11 cellular contexts compared by ENCODE assay signal in genomic region chr18:22171263-22171838, GRCh38. TPM values are rescaled to one million over a fixed set of nuclear protein-coding genes. Genes with fewer than 3 reads are reported as not detected.
DNase-seq lines count a peak whose midpoint lies in the region; ATAC-seq, FAIRE-seq and TF ChIP-seq lines count a peak whose summit lies in the region.
"Had no signal": no experiment of that assay in that cellular context is flagged by ENCODE, and none has a peak within 500 bp of the region (broad histone marks: within the 10 kb centered on the region; RNA-seq: fewer than 3 reads in every experiment).

No MANE protein-coding gene starts in this region.

- no peak overlapping the region for H3K27ac ChIP-seq in H1 (ENCODE audit: low read depth, low read length)
- peak overlapping the region; percentile 91 to 96 (median 94) for H3K27ac ChIP-seq in transverse colon

- no peak overlapping the region for H2AK5ac ChIP-seq in H1 (ENCODE audit: low read depth, low read length)

- H3K4me1 ChIP-seq in H1 (replicated peaks in 1 of 4; ENCODE audit: control insufficient read depth in 3 of 4, insufficient read depth in 4 of 4, low read length in 3 of 4) (peaks cover 0 to 29% (median 11%) of the 10 kb centered on the region in 4 experiments; a peak in 5 of 7 replicates), mucosa of descending colon (ENCODE audit: low read depth) (peaks cover 13% of the 10 kb centered on the region), transverse colon (peaks cover 3 to 46% (median 17%) of the 10 kb centered on the region in 4 donors)

- peaks cover 0 to 13% (median 0%) of the 10 kb centered on the region in 4 experiments; a peak in 1 of 8 replicates for H3K36me3 ChIP-seq in H1 (ENCODE audit: control insufficient read depth in 2 of 4, insufficient read depth in 4 of 4, low read length in 3 of 4)
- no peaks in the 10 kb centered on the region for H3K36me3 ChIP-seq in mucosa of descending colon (ENCODE audit: low read depth)
- H3K36me3 ChIP-seq in transverse colon = no peaks in the 10 kb centered on the region

- FAIRE-seq in H1 (lab: Jason Lieb, UNC) = no peak
- FAIRE-seq: A204.1, TTC549 had no signal

- no peak overlapping the region for H4K5ac ChIP-seq in H1 (ENCODE audit: insufficient read length, low read depth, low read length)

- H3K27me3 Mint-ChIP-seq in activated CD8-positive, alpha-beta memory T cell treated with anti-CD3 and anti-CD28 coated beads, Interleukin-2, amount 10 ng/mL, durations not matched to agents 7 days and 5 days = peaks cover 80% of the 10 kb centered on the region

- H3K23ac ChIP-seq in H1 (ENCODE audit: insufficient read length) = no peak overlapping the region

- WGBS in H1 (ENCODE audit: extremely low coverage in 1 of 2, insufficient coverage in 1 of 2, insufficient read length in 1 of 2, insufficient replicate concordance in 2 of 2, low coverage in 1 of 2, low lambda C conversion rate in 2 of 2, missing lambda C conversion rate in 1 of 2), 2 experiments = 4% methylated on average over 56 of the region's 73 CpGs; no CpG with 5 or more reads in 1 of the 2 experiments
- 14% methylated on average over 34 of the region's 73 CpGs; no CpG with 5 or more reads in 1 of the 2 donors for WGBS in transverse colon (ENCODE audit: low coverage in 1 of 2), 2 donors

- peaks cover 17% of the 10 kb centered on the region; the same call in 1 of the 2 replicates for H3K23me2 ChIP-seq in H1 (ENCODE audit: low read depth, low read length)

- no peaks in the 10 kb centered on the region for H3K79me1 ChIP-seq in H1 (ENCODE audit: low read depth, low read length)

- CTCF ChIA-PET in H1 (lab: Charles Lee; ENCODE audit: partially characterized antibody) = interaction anchor here (0.7 kb wide), 1 partner anchor 162 kb away, joined by 3 read pairs; no protein-coding TSS in a partner anchor
- CTCF ChIA-PET in activated CD8-positive, alpha-beta memory T cell treated with anti-CD3 and anti-CD28 coated beads, Interleukin-2, amount 10 ng/mL, durations not matched to agents 7 days and 5 days (lab: Charles Lee) = interaction anchor here (1.4 kb wide), 1 partner anchor 193 kb away, joined by 4 read pairs; no protein-coding TSS in a partner anchor

- no peak overlapping the region for H3K27ac Mint-ChIP-seq in activated CD8-positive, alpha-beta memory T cell treated with anti-CD3 and anti-CD28 coated beads, Interleukin-2, amount 10 ng/mL, durations not matched to agents 7 days and 5 days
- H3K27ac Mint-ChIP-seq: naive B cell had no signal

- no peaks in the 10 kb centered on the region for H3K9me3 ChIP-seq in H1 (ENCODE audit: insufficient read depth in 2 of 2, low read depth in 1 of 2, low read length in 1 of 2)
- H3K9me3 ChIP-seq in mucosa of descending colon = no peaks in the 10 kb centered on the region
- H3K9me3 ChIP-seq in transverse colon = no peaks in the 10 kb centered on the region

- H3K4me3 Mint-ChIP-seq in activated CD8-positive, alpha-beta memory T cell treated with anti-CD3 and anti-CD28 coated beads, Interleukin-2, amount 10 ng/mL, durations not matched to agents 7 days and 5 days = no peak overlapping the region

- H3K36me3 Mint-ChIP-seq in activated CD8-positive, alpha-beta memory T cell treated with anti-CD3 and anti-CD28 coated beads, Interleukin-2, amount 10 ng/mL, durations not matched to agents 7 days and 5 days = peaks cover 1% of the 10 kb centered on the region
- H3K36me3 Mint-ChIP-seq: naive B cell had no signal

- in situ Hi-C loops in transverse colon (cut with MboI; ENCODE audit: low pct_ligation_motif_present in 1 of 4, low pct_unique_long_range_greater_than_20kb in 1 of 4, low sequenced_read_pairs in 3 of 4) = loop anchor here in 3 of 4 donors (25.0 kb wide), 3 partner anchors 259 to 516 kb away; no protein-coding TSS in a partner anchor

- no peak overlapping the region for H2BK15ac ChIP-seq in H1 (ENCODE audit: low read length)

- H2BK12ac ChIP-seq in H1 (ENCODE audit: low read depth, low read length) = no peak overlapping the region

- no peak overlapping the region for H3K9ac ChIP-seq in H1 (replicated peaks in 1 of 4; ENCODE audit: extremely low read depth in 1 of 4, low read depth in 3 of 4, low read length in 3 of 4)

- H4K8ac ChIP-seq in H1 (ENCODE audit: extremely low read depth, insufficient read depth, low read length) = no peak overlapping the region; the same call in 1 of the 2 replicates

- H3K4me2 ChIP-seq in H1 (ENCODE audit: insufficient read depth in 1 of 2, low read depth in 2 of 2, low read length in 2 of 2) = peak overlapping the region; percentile 71 to 88

- peaks cover 19% of the 10 kb centered on the region for H3K4me1 Mint-ChIP-seq in activated CD8-positive, alpha-beta memory T cell treated with anti-CD3 and anti-CD28 coated beads, Interleukin-2, amount 10 ng/mL, durations not matched to agents 7 days and 5 days

- H2BK120ac ChIP-seq in H1 (replicated peaks; ENCODE audit: low read depth, low read length) = no peak overlapping the region

- no peak overlapping the region for H3K14ac ChIP-seq in H1 (ENCODE audit: insufficient read length)

- DNase-seq in NCI-H1105 treated with DMSO at 0.1 percent for 48 hours (lab: John Stamatoyannopoulos, UW) (peak; percentile 4), NCI-H1105 (lab: John Stamatoyannopoulos, UW) (no peak), H1 (ENCODE audit: low read depth in 1 of 2, low spot score in 2 of 2) (peak in 1 of 2 experiments; percentile 67), mucosa of descending colon (no peak), transverse colon (no peak)
- no peak for DNase-seq in activated CD8-positive, alpha-beta memory T cell treated with anti-CD3 and anti-CD28 coated beads, Interleukin-2, amount 10 ng/mL, durations not matched to agents 7 days and 5 days
- DNase-seq: naive B cell had no signal

- no peak for TF ChIP-seq CTCF in H1 (IDR thresholded peaks at IDR 0.05; ENCODE audit: control extremely low read depth in 1 of 3, insufficient read depth in 1 of 3, low read depth in 1 of 3, low read length in 3 of 3)
- TF ChIP-seq CTCF in mucosa of descending colon (IDR thresholded peaks at IDR 0.05) = no peak
- TF ChIP-seq CTCF in transverse colon (IDR thresholded peaks at IDR 0.05) = no peak

- ATAC-seq in mucosa of descending colon = no peak
- no peak for ATAC-seq in activated CD8-positive, alpha-beta memory T cell treated with anti-CD3 and anti-CD28 coated beads, Interleukin-2, amount 10 ng/mL, durations not matched to agents 7 days and 5 days
- no peak for ATAC-seq in HG03135 (IDR thresholded peaks at IDR 0.05; ENCODE audit: unreplicated experiment)
- no peak for ATAC-seq in HG03159 (IDR thresholded peaks at IDR 0.05; ENCODE audit: unreplicated experiment)

- intact Hi-C loops in mucosa of descending colon (cut with DNase I, micrococcal nuclease) = no loop called here
- intact Hi-C loops in transverse colon (cut with DNase I; ENCODE audit: low total_unique reads) = no loop called here

- no peak overlapping the region for H3K56ac ChIP-seq in H1 (replicated peaks; ENCODE audit: insufficient read length, low read depth, low read length)

- no peak overlapping the region for H2BK20ac ChIP-seq in H1 (ENCODE audit: low read length)

- TF ChIP-seq EP300 in H1 (IDR thresholded peaks at IDR 0.05; ENCODE audit: borderline replicate concordance in 1 of 2, low read depth in 2 of 2, low read length in 2 of 2) (no peak), transverse colon (IDR thresholded peaks at IDR 0.05; ENCODE audit: low read depth) (no peak)

- no peaks in the 10 kb centered on the region for H3K9me3 Mint-ChIP-seq in activated CD8-positive, alpha-beta memory T cell treated with anti-CD3 and anti-CD28 coated beads, Interleukin-2, amount 10 ng/mL, durations not matched to agents 7 days and 5 days (ENCODE audit: low read depth)

- peak overlapping the region in 3 of 4 experiments; percentile 4 to 70 (median 19); a peak in 3 of 8 replicates for H3K4me3 ChIP-seq in H1 (ENCODE audit: extremely low read depth in 1 of 4, insufficient read depth in 2 of 4, low read depth in 3 of 4, low read length in 4 of 4)
- H3K4me3 ChIP-seq in mucosa of descending colon = peak overlapping the region; percentile 90
- H3K4me3 ChIP-seq in transverse colon = peak overlapping the region; percentile 37 to 86 (median 80)

- H4K20me1 ChIP-seq in H1 (replicated peaks in 1 of 2; ENCODE audit: control insufficient read depth in 1 of 2, insufficient read depth in 2 of 2, low read length in 2 of 2) = peaks cover 28 to 32% of the 10 kb centered on the region in 2 experiments

- no peak overlapping the region for H4K91ac ChIP-seq in H1 (replicated peaks; ENCODE audit: insufficient read length, low read length)

- POLR2A ChIA-PET in H1 (lab: Charles Lee; ENCODE audit: partially characterized antibody) = no interaction called here

- no peak overlapping the region for H2BK5ac ChIP-seq in H1 (ENCODE audit: low read depth, low read length)

- H3K27me3 ChIP-seq in H1 (replicated peaks in 1 of 4; ENCODE audit: control insufficient read depth in 3 of 4, extremely low read depth in 1 of 4, insufficient read depth in 3 of 4, low read length in 3 of 4) (peaks cover 84 to 100% (median 94%) of the 10 kb centered on the region in 4 experiments), transverse colon (peaks cover 98% of the 10 kb centered on the region)

- H3K4ac ChIP-seq in H1 (replicated peaks; ENCODE audit: insufficient read length, low read depth, low read length) = no peak overlapping the region

- H3K79me2 ChIP-seq in H1 (ENCODE audit: control insufficient read depth in 1 of 2, insufficient read depth in 2 of 2, low read length in 2 of 2) = no peaks in the 10 kb centered on the region

- no peak for TF ChIP-seq RAD21 in H1 (IDR thresholded peaks at IDR 0.05 in 1 of 2, conservative IDR thresholded peaks at IDR 0.05 in 1 of 2; ENCODE audit: low read depth in 2 of 2, low read length in 2 of 2)

- TF ChIP-seq POLR2A in H1 (IDR thresholded peaks at IDR 0.05; ENCODE audit: control extremely low read depth in 1 of 2, low read depth in 2 of 2, low read length in 2 of 2) = no peak
- TF ChIP-seq POLR2A in transverse colon (IDR thresholded peaks at IDR 0.05) = no peak

- H2AFZ ChIP-seq in H1 (ENCODE audit: low read length) = no peak overlapping the region

- no peak overlapping the region; the same call in 1 of the 2 replicates for H3K18ac ChIP-seq in H1 (ENCODE audit: extremely low read depth, low read length)

RNA-seq across cellular contexts. Expression of gene GATA6, which starts 2.0 kb away (rescaled TPM):
- 0.09 and 0.25 TPM in 2 replicates for total RNA-seq in H1 (2021; fragmentation: NEBNext Ultra II Directional; extraction: Animal tissue kit (Norgen Biotek cat#: 25700))
- 0.02 TPM in 1 of 2 replicates, not detected in the other for polyA plus RNA-seq in H1 (2011; rRNA removed)
- not detected for polyA plus RNA-seq in H1 (2011; cell fraction: cytosol; rRNA removed)
- 0.03 TPM for polyA plus RNA-seq in H1 (2011; cell fraction: nucleus; rRNA removed)
- polyA plus RNA-seq in H1 (2012, experiment 1 of 2) = 0.09 to 0.19 TPM (median 0.18 TPM) in 3 of 4 replicates, not detected in the other
- polyA plus RNA-seq in H1 (2012, experiment 2 of 2) = 0.14 TPM
- polyA plus RNA-seq in H1 (2013, experiment 1 of 2) = not detected
- polyA plus RNA-seq in H1 (2013, experiment 2 of 2) = not detected
- polyA minus RNA-seq in H1 (2011; rRNA and poly(A)+ RNA removed) = 0.06 TPM in 1 of 2 replicates, not detected in the other
- not detected for polyA minus RNA-seq in H1 (2011; cell fraction: cytosol; rRNA and poly(A)+ RNA removed)
- polyA minus RNA-seq in H1 (2011; cell fraction: nucleus; rRNA and poly(A)+ RNA removed) = not detected
- total RNA-seq in mucosa of descending colon (10 to 100 TPM; 21.9 to 58.8 (median 43.3) TPM), transverse colon (100 to 1,000 TPM in 1 of 4 donors, 10 to 100 TPM in 3; 49.7 to 223 (median 65.7) TPM)
- total RNA-seq in activated CD8-positive, alpha-beta memory T cell treated with anti-CD3 and anti-CD28 coated beads, Interleukin-2, amount 10 ng/mL, durations not matched to agents 7 days and 5 days = not detected

Comparison
In these comparisons a context has a peak if more than half of its experiments do, and no peak if none do; other contexts are left out.
1. H3K4me3 ChIP-seq: peak in every context shown above with its lines; median percentile 90 in mucosa of descending colon; 80 in transverse colon; 19 in H1.
2. RNA of gene GATA6, which starts 2.0 kb away (total RNA-seq): 49.7 to 223 TPM in transverse colon and 21.9 to 58.8 TPM in mucosa of descending colon; 0.09 to 0.25 TPM in H1 and not detected in activated CD8-positive, alpha-beta memory T cell treated with anti-CD3 and anti-CD28 coated beads, Interleukin-2, amount 10 ng/mL, durations not matched to agents 7 days and 5 days; every median in the first group is over 10 times any median in the second.